ENCODE assay signal across 25 cellular contexts in the genomic region with DNA sequence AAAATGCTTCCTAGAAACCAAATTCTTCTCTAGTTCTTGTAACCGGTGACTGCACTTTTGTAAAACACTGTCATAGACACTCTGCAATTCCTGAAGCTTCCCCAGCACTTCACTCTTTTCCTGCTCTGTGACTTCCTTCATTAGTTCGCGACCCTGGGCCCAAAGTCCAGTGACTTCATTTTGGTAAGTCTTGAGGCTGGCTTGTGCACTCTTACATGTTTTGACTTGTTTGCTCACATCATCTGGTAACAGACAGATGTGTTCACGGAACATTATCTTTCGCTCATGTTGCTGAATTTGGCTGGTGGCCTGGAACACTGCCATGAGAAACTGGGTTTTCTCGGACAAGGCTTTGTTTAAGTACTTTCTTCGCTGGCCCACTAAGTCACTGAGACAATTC.
"Had no signal": no experiment of that assay in that cellular context is flagged by ENCODE, and none has a peak within 500 bp of the region (broad histone marks: within the 10 kb centered on the region; RNA-seq: fewer than 3 reads in every experiment).

No MANE protein-coding gene starts in this region.

- H3K27me3 ChIP-seq: dorsolateral prefrontal cortex, esophagus squamous epithelium, right atrium auricular region, stomach, thyroid gland, vagina had no signal

- H3K36me3 Mint-ChIP-seq: naive thymus-derived CD4-positive, alpha-beta T cell had no signal

- H3K9me3 Mint-ChIP-seq: naive thymus-derived CD4-positive, alpha-beta T cell; nephron had no signal

- H3K27ac ChIP-seq: dorsolateral prefrontal cortex, esophagus squamous epithelium, prostate gland, right atrium auricular region, stomach, thyroid gland, vagina had no signal

- H3K4me1 Mint-ChIP-seq: mesothelial cell of epicardium; naive thymus-derived CD4-positive, alpha-beta T cell; nephron had no signal

- FAIRE-seq: frontal cortex, keratinocyte had no signal

- H3K4me3 Mint-ChIP-seq: mesothelial cell of epicardium; naive thymus-derived CD4-positive, alpha-beta T cell; nephron had no signal

- H3K27ac Mint-ChIP-seq: mesothelial cell of epicardium; naive thymus-derived CD4-positive, alpha-beta T cell; nephron had no signal

- H3K9me3 ChIP-seq: esophagus squamous epithelium, prostate gland, right atrium auricular region, stomach, thyroid gland, vagina had no signal

- ATAC-seq: naive thymus-derived CD4-positive, alpha-beta T cell; sciatic nerve had no signal

- DNase-seq: cortex of kidney; dorsolateral prefrontal cortex; effector CD4-positive, alpha-beta T cell; esophagus squamous epithelium; mesenchymal stem cell; naive thymus-derived CD4-positive, alpha-beta T cell; nucleus accumbens; stimulated activated CD4-positive, alpha-beta T cell treated with anti-CD3 and anti-CD28 coated beads, Interleukin-12 subunit alpha, Interleukin-12 subunit beta, amount 100 ng/mL, for 4 hours; stimulated activated CD4-positive, alpha-beta T cell treated with anti-CD3 and anti-CD28 coated beads, Interleukin-1b, Interleukin-23, amount 100 ng/mL, for 48 hours; stimulated activated CD4-positive, alpha-beta T cell treated with anti-CD3 and anti-CD28 coated beads, Interleukin-4, amount 100 ng/mL, for 1 hour; stimulated activated CD8-positive, alpha-beta memory T cell treated with anti-CD3 and anti-CD28 coated beads, Interleukin-4, amount 100 ng/mL, for 48 hours; stimulated activated naive CD4-positive, alpha-beta T cell treated with Interleukin-2 at 50 U/mL for 16 hours; stomach; thyroid gland; trophoblast cell had no signal

- H3K4me3 ChIP-seq: dorsolateral prefrontal cortex, esophagus squamous epithelium, lung, prostate gland, right atrium auricular region, smooth muscle cell, stomach, thyroid gland, vagina had no signal

- H3K4me1 ChIP-seq: esophagus squamous epithelium, prostate gland, stomach, thyroid gland, vagina had no signal
